Comparison of ENCODE assay signal across 6 cellular contexts in genomic region chr9:94392971-94393624, GRCh38.
A peak's percentile ranks its signal among the peaks of the same experiment; 100 is the strongest.
DNase-seq lines count a peak whose midpoint lies in the region; ATAC-seq, FAIRE-seq and TF ChIP-seq lines count a peak whose summit lies in the region.
"Not testable (repeated sequence)": the region's sequence is repeated elsewhere in the genome, so short reads cannot be mapped to it uniquely, and the experiment has no call there.

No MANE protein-coding gene starts in this region.

- DNase-seq in GM12891 (ENCODE audit: insufficient read length, low spot score); H54 (ENCODE audit: insufficient read length, low spot score); GM12878 (ENCODE audit: low read depth, low spot score); H1 (ENCODE audit: low read depth in 1 of 2, low spot score in 2 of 2); keratinocyte (ENCODE audit: low read depth, low spot score); right lobe of liver: not testable (repeated sequence)

- CTCF ChIA-PET in GM12878 (lab: Yijun Ruan, JAX); H1 (lab: Charles Lee; ENCODE audit: partially characterized antibody): not testable (repeated sequence)

- H2AFZ ChIP-seq in GM12878 (ENCODE audit: control insufficient read depth, low read depth, low read length); H1 (ENCODE audit: low read length); keratinocyte (ENCODE audit: control insufficient read depth, low read length): not testable (repeated sequence)

- H2BK12ac ChIP-seq in H1 (ENCODE audit: low read depth, low read length): not testable (repeated sequence)

- not testable (repeated sequence) for H3K23ac ChIP-seq in H1 (ENCODE audit: insufficient read length)

- H2BK15ac ChIP-seq in H1 (ENCODE audit: low read length): not testable (repeated sequence)

- H3K4me1 ChIP-seq in GM12878 (ENCODE audit: control insufficient read depth, insufficient read depth, low read length); H1 (replicated peaks in 1 of 4; ENCODE audit: control insufficient read depth in 3 of 4, insufficient read depth in 4 of 4, low read length in 3 of 4); keratinocyte (ENCODE audit: control insufficient read depth, extremely low read depth, insufficient read depth, low read length); right lobe of liver: not testable (repeated sequence)

- not testable (repeated sequence) for H3K14ac ChIP-seq in H1 (ENCODE audit: insufficient read length)

- H3K9me3 ChIP-seq in GM12878 (replicated peaks; ENCODE audit: control insufficient read depth, insufficient read depth, low read length); H1 (ENCODE audit: insufficient read depth in 2 of 2, low read depth in 1 of 2, low read length in 1 of 2); keratinocyte (ENCODE audit: control insufficient read depth, low read depth, low read length); right lobe of liver: not testable (repeated sequence)

- H2BK20ac ChIP-seq in H1 (ENCODE audit: low read length): not testable (repeated sequence)

- WGBS in GM12878 (ENCODE audit: insufficient coverage, insufficient replicate concordance, low lambda C conversion rate, missing lambda C conversion rate): no CpG with 5 or more reads among the region's 2 CpGs
- WGBS in H1 (ENCODE audit: extremely low coverage in 1 of 2, insufficient coverage in 1 of 2, insufficient read length in 1 of 2, insufficient replicate concordance in 2 of 2, low coverage in 1 of 2, low lambda C conversion rate in 2 of 2, missing lambda C conversion rate in 1 of 2), 2 experiments: no CpG with 5 or more reads among the region's 2 CpGs
- WGBS in right lobe of liver (ENCODE audit: insufficient coverage, low coverage, low lambda C conversion rate, missing lambda C conversion rate): no CpG with 5 or more reads among the region's 2 CpGs

- TF ChIP-seq CTCF in GM12878 (IDR thresholded peaks at IDR 0.05 in 2 of 3, conservative IDR thresholded peaks at IDR 0.05 in 1 of 3; ENCODE audit: control insufficient read depth in 2 of 3, extremely low read depth in 1 of 3, insufficient read depth in 1 of 3, low read depth in 3 of 3, low read length in 3 of 3); H1 (IDR thresholded peaks at IDR 0.05; ENCODE audit: control extremely low read depth in 1 of 3, insufficient read depth in 1 of 3, low read depth in 1 of 3, low read length in 3 of 3); keratinocyte (optimal IDR thresholded peaks at IDR 0.05 in 1 of 3, IDR thresholded peaks at IDR 0.05 in 1 of 3, conservative IDR thresholded peaks at IDR 0.05 in 1 of 3; ENCODE audit: extremely low read depth in 1 of 3, insufficient read depth in 2 of 3, low read length in 3 of 3); right lobe of liver (IDR thresholded peaks at IDR 0.05): not testable (repeated sequence)

- not testable (repeated sequence) for H3K9me1 ChIP-seq in keratinocyte (ENCODE audit: control insufficient read depth, extremely low read depth, insufficient read depth, low read length)

- FAIRE-seq in GM12891 (lab: Jason Lieb, UNC) (peak; percentile 67), H54 (lab: Jason Lieb, UNC) (peak; percentile 94), H1 (lab: Jason Lieb, UNC) (peak; percentile 45), keratinocyte (lab: Jason Lieb, UNC) (peak; percentile 51)
- not testable (repeated sequence) for FAIRE-seq in GM12878 (lab: Jason Lieb, UNC)

- H3K23me2 ChIP-seq in H1 (ENCODE audit: low read depth, low read length): not testable (repeated sequence)

- H3K27me3 ChIP-seq in GM12878 (replicated peaks in 1 of 2; ENCODE audit: control insufficient read depth in 2 of 2, insufficient read depth in 2 of 2, low read length in 1 of 2); H1 (replicated peaks in 1 of 4; ENCODE audit: control insufficient read depth in 3 of 4, extremely low read depth in 1 of 4, insufficient read depth in 3 of 4, low read length in 3 of 4); keratinocyte (ENCODE audit: control insufficient read depth, extremely low read depth, insufficient read depth, low read length); right lobe of liver: not testable (repeated sequence)

- not testable (repeated sequence) for H3K9ac ChIP-seq in GM12878 (ENCODE audit: control insufficient read depth, insufficient read depth, low read length); H1 (replicated peaks in 1 of 4; ENCODE audit: extremely low read depth in 1 of 4, low read depth in 3 of 4, low read length in 3 of 4); keratinocyte (ENCODE audit: control insufficient read depth, extremely low read depth, insufficient read depth, low read length)

- in situ Hi-C loops in GM12878 (cut with MboI): not testable (repeated sequence)

- not testable (repeated sequence) for H3K56ac ChIP-seq in H1 (replicated peaks; ENCODE audit: insufficient read length, low read depth, low read length)

- H2BK5ac ChIP-seq in H1 (ENCODE audit: low read depth, low read length): not testable (repeated sequence)

- H2BK120ac ChIP-seq in H1 (replicated peaks; ENCODE audit: low read depth, low read length): not testable (repeated sequence)

- dilution Hi-C loops in keratinocyte (cut with MboI; ENCODE audit: extremely low pct_ligation_motif_present, low sequenced_read_pairs): not testable (repeated sequence)

- peaks cover 17% of the 10 kb centered on the region for H3K79me2 ChIP-seq in GM12878 (ENCODE audit: control insufficient read depth, insufficient read depth, low read length)
- H3K79me2 ChIP-seq in H1 (ENCODE audit: control insufficient read depth in 1 of 2, insufficient read depth in 2 of 2, low read length in 2 of 2): peaks cover 0 to 28% of the 10 kb centered on the region in 2 experiments; a peak in 2 of 4 replicates
- peaks cover 43% of the 10 kb centered on the region for H3K79me2 ChIP-seq in keratinocyte (ENCODE audit: control insufficient read depth, insufficient read depth, low read length)

- H3K4ac ChIP-seq in H1 (replicated peaks; ENCODE audit: insufficient read length, low read depth, low read length): not testable (repeated sequence)

- not testable (repeated sequence) for H3K18ac ChIP-seq in H1 (ENCODE audit: extremely low read depth, low read length)

- TF ChIP-seq RAD21 in GM12878 (IDR thresholded peaks at IDR 0.05; ENCODE audit: insufficient read depth, low read depth, low read length); H1 (IDR thresholded peaks at IDR 0.05 in 1 of 2, conservative IDR thresholded peaks at IDR 0.05 in 1 of 2; ENCODE audit: low read depth in 2 of 2, low read length in 2 of 2): not testable (repeated sequence)

- BruUV-seq in GM12878 (replicated peaks; lab: Mats Ljungman, UMichigan): TSS peak; percentile 39

- not testable (repeated sequence) for H3K79me1 ChIP-seq in H1 (ENCODE audit: low read depth, low read length)

- H4K20me1 ChIP-seq in GM12878 (ENCODE audit: control insufficient read depth, insufficient read depth); H1 (replicated peaks in 1 of 2; ENCODE audit: control insufficient read depth in 1 of 2, insufficient read depth in 2 of 2, low read length in 2 of 2); keratinocyte (ENCODE audit: control insufficient read depth, extremely low read depth, insufficient read depth, low read length): not testable (repeated sequence)

- RAD21 ChIA-PET in GM12878 (lab: Charles Lee; ENCODE audit: unreplicated experiment): not testable (repeated sequence)

- not testable (repeated sequence) for H4K91ac ChIP-seq in H1 (replicated peaks; ENCODE audit: insufficient read length, low read length)

- TF ChIP-seq POLR2A in GM12891 (IDR thresholded peaks at IDR 0.05; ENCODE audit: low read depth, low read length); H54 (IDR thresholded peaks at IDR 0.05; ENCODE audit: low read depth, low read length); GM12878 (IDR thresholded peaks at IDR 0.05; ENCODE audit: low read depth, low read length); H1 (IDR thresholded peaks at IDR 0.05; ENCODE audit: control extremely low read depth in 1 of 2, low read depth in 2 of 2, low read length in 2 of 2); right lobe of liver (IDR thresholded peaks at IDR 0.05): not testable (repeated sequence)

- H4K8ac ChIP-seq in H1 (ENCODE audit: extremely low read depth, insufficient read depth, low read length): not testable (repeated sequence)

- SMC1A ChIA-PET in GM12878 (lab: Charles Lee; ENCODE audit: uncharacterized antibody, unreplicated experiment): not testable (repeated sequence)

- H3K27ac ChIP-seq in GM12878 (ENCODE audit: control insufficient read depth, insufficient read depth); H1 (ENCODE audit: low read depth, low read length); keratinocyte (ENCODE audit: control insufficient read depth, insufficient read depth, low read length); right lobe of liver: not testable (repeated sequence)

- not testable (repeated sequence) for H3K36me3 ChIP-seq in GM12878 (ENCODE audit: control insufficient read depth in 2 of 2, insufficient read depth in 2 of 2, low read length in 1 of 2); H1 (ENCODE audit: control insufficient read depth in 2 of 4, insufficient read depth in 4 of 4, low read length in 3 of 4); keratinocyte (ENCODE audit: control insufficient read depth in 2 of 2, extremely low read depth in 1 of 2, insufficient read depth in 2 of 2, low read length in 2 of 2); right lobe of liver

- TF ChIP-seq EP300 in GM12878 (IDR thresholded peaks at IDR 0.05; ENCODE audit: borderline replicate concordance in 1 of 2, control insufficient read depth in 1 of 2, low read depth in 2 of 2, low read length in 2 of 2); H1 (IDR thresholded peaks at IDR 0.05; ENCODE audit: borderline replicate concordance in 1 of 2, low read depth in 2 of 2, low read length in 2 of 2): not testable (repeated sequence)

- ATAC-seq in GM12878: not testable (repeated sequence)
- ATAC-seq in right lobe of liver: peak; percentile 62 to 88 (median 64)

- intact Hi-C loops in GM12878 (cut with micrococcal nuclease; ENCODE audit: unreplicated experiment); right lobe of liver (cut with DNase I): not testable (repeated sequence)

- not testable (repeated sequence) for H3K4me3 ChIP-seq in GM12878; H1 (ENCODE audit: extremely low read depth in 1 of 4, insufficient read depth in 2 of 4, low read depth in 3 of 4, low read length in 4 of 4); keratinocyte (ENCODE audit: control insufficient read depth in 2 of 3, extremely low read depth in 1 of 3, insufficient read depth in 2 of 3, low read depth in 1 of 3, low read length in 3 of 3); right lobe of liver

- H2AK5ac ChIP-seq in H1 (ENCODE audit: low read depth, low read length): not testable (repeated sequence)

- POLR2A ChIA-PET in GM12878 (lab: Charles Lee); H1 (lab: Charles Lee; ENCODE audit: partially characterized antibody): not testable (repeated sequence)

- not testable (repeated sequence) for H4K5ac ChIP-seq in H1 (ENCODE audit: insufficient read length, low read depth, low read length)

- not testable (repeated sequence) for H3K4me2 ChIP-seq in GM12878 (ENCODE audit: control insufficient read depth, insufficient read depth); H1 (ENCODE audit: insufficient read depth in 1 of 2, low read depth in 2 of 2, low read length in 2 of 2); keratinocyte (ENCODE audit: control insufficient read depth, extremely low read depth, insufficient read depth, low read depth, low read length)
